ENCODE assay signal across 1 cellular context in genomic region chr9:72445291-72446000, GRCh38.
TF ChIP-seq lines count a peak whose summit lies in the region.

No MANE protein-coding gene starts in this region.

TF ChIP-seq in endothelial cell of umbilical vein, 7 proteins besides CTCF, POLR2A, EP300 and RAD21 (continued from another document):
- TF ChIP-seq MYC (IDR thresholded peaks at IDR 0.05; ENCODE audit: low read depth, low read length) (no peak), JUN (IDR thresholded peaks at IDR 0.05; ENCODE audit: borderline replicate concordance, insufficient read depth, insufficient read length, low read depth) (no peak)
TF ChIP-seq in endothelial cell of umbilical vein: peak in this region for 0.
